In the genomic region with DNA sequence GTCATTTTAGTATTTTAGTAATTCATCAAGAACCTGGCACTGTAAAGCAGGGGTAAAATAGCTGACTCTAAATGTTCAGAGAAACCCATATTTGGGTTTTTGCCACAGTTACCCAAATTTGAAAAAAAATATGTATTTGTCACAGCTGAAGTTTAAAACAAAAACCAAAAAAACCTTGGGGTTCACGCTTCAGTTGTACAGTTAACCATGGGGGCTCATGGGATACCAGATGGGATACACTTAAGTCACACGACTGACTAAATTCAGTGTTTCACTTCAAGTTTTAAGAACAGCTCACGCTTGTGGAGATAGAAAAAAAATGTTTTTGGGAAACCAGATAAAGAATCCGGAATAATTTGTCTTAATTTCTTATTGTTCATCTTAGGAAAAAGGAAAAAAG, we compare ENCODE assay signal across 1 cellular context.
TF ChIP-seq lines count a peak whose summit lies in the region.

No MANE protein-coding gene starts in this region.

TF ChIP-seq in A549, 52 proteins besides CTCF, POLR2A, EP300 and RAD21 (continued from another document):
- no peak for TF ChIP-seq NFE2L2 (conservative IDR thresholded peaks at IDR 0.05; ENCODE audit: low read length)
- TF ChIP-seq, protein P1, sequence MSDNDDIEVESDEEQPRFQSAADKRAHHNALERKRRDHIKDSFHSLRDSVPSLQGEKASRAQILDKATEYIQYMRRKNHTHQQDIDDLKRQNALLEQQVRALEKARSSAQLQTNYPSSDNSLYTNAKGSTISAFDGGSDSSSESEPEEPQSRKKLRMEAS (IDR thresholded peaks at IDR 0.05): no peak
- TF ChIP-seq GATA3 (IDR thresholded peaks at IDR 0.05; ENCODE audit: borderline replicate concordance): no peak
- TF ChIP-seq, protein P2, sequence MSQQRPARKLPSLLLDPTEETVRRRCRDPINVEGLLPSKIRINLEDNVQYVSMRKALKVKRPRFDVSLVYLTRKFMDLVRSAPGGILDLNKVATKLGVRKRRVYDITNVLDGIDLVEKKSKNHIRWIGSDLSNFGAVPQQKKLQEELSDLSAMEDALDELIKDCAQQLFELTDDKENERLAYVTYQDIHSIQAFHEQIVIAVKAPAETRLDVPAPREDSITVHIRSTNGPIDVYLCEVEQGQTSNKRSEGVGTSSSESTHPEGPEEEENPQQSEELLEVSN (IDR thresholded peaks at IDR 0.05; ENCODE audit: borderline replicate concordance, low read depth): no peak
- TF ChIP-seq TP53 (CRISPR knock-in tag; IDR thresholded peaks at IDR 0.05): no peak
- no peak for TF ChIP-seq EHMT2 (IDR thresholded peaks at IDR 0.05; ENCODE audit: low read depth)
- TF ChIP-seq ZFP36 (IDR thresholded peaks at IDR 0.05; ENCODE audit: borderline replicate concordance, partially characterized antibody): no peak
- TF ChIP-seq CBX2 (IDR thresholded peaks at IDR 0.05; ENCODE audit: borderline replicate concordance, low read depth): no peak
- TF ChIP-seq, protein P3, sequence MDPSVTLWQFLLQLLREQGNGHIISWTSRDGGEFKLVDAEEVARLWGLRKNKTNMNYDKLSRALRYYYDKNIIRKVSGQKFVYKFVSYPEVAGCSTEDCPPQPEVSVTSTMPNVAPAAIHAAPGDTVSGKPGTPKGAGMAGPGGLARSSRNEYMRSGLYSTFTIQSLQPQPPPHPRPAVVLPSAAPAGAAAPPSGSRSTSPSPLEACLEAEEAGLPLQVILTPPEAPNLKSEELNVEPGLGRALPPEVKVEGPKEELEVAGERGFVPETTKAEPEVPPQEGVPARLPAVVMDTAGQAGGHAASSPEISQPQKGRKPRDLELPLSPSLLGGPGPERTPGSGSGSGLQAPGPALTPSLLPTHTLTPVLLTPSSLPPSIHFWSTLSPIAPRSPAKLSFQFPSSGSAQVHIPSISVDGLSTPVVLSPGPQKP (IDR thresholded peaks at IDR 0.05; ENCODE audit: low read depth, low read length): no peak
- TF ChIP-seq ZC3H11A (IDR thresholded peaks at IDR 0.05): no peak
- TF ChIP-seq KDM1A (IDR thresholded peaks at IDR 0.05; ENCODE audit: low read depth): no peak
- no peak for TF ChIP-seq TFCP2L1 (CRISPR knock-in tag; IDR thresholded peaks at IDR 0.05)
- TF ChIP-seq HDAC2 (IDR thresholded peaks at IDR 0.05): no peak
